Comparison of ENCODE assay signal across 18 cellular contexts in the genomic region with DNA sequence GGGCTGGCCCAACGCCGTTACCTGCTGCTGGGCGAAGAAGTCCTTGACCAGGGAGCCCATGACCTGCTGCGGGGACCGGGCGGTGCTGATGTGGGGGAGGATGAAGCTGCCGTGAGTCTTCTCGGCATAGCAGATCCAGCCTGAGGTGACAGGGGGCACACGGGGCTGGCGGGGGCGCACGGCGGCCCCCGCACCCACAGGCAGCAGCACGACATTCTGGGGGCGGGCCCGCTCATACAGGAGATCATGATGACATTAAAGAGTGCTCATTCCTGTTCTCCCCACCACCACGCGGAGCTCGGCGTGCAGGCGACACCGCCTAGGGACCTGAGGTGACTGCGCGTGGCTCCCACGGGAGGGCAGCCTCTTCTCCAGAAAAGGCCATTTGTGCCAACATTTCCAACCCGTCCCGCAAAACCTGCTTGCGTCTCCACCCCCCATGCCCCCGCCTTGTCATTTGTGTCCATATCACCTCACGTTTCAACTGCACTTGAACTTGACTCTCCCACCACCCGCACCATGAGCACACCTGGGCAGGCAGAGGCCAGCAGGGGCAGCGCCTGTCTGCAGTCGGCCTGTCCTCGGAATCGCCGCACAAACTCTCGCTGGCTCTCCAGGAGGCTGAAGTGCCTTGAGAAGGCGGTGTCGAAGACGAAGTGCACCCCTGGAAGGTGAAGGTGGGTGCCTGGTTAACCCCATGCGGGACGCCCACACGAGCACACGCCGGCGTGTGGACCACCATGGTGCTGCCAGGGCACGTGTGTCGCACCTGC. TPM values are rescaled to one million over a fixed set of nuclear protein-coding genes. Genes with fewer than 3 reads are reported as not detected.
DNase-seq lines count a peak whose midpoint lies in the region; ATAC-seq and TF ChIP-seq lines count a peak whose summit lies in the region.
"Had no signal": no experiment of that assay in that cellular context is flagged by ENCODE, and none has a peak within 500 bp of the region (broad histone marks: within the 10 kb centered on the region; RNA-seq: fewer than 3 reads in every experiment).

No MANE protein-coding gene starts in this region.

- no peak overlapping the region for H3K23ac ChIP-seq in H9 (ENCODE audit: insufficient read length, low read depth, low read length)

- H2AFZ ChIP-seq in H9 (ENCODE audit: low read length): no peak overlapping the region
- H2AFZ ChIP-seq: GM23248 had no signal

- DNase-seq in H9 (peak; percentile 27), caudate nucleus (lab: John Stamatoyannopoulos, UW) (peak in 46 of 61 donors; percentile 34 to 94 (median 71)), nucleus accumbens (lab: John Stamatoyannopoulos, UW) (peak in 31 of 56 donors; percentile 16 to 87 (median 59)), left colon (no peak)
- no peak for DNase-seq in stimulated activated naive CD4-positive, alpha-beta T cell treated with Interleukin-2 at 50 U/mL for 16 hours (lab: John Stamatoyannopoulos, UW)
- DNase-seq: CD4-positive, CD25-positive, alpha-beta regulatory T cell; COR-L47; GM23248; KBM-7; MV-4-11; NCI-H1417 treated with DMSO at 0.1 percent for 48 hours; NCI-H187 treated with DMSO at 0.1 percent for 48 hours; NCI-H226; NCI-H524; PC-3 had no signal

- peaks cover 4 to 9% of the 10 kb centered on the region in 2 experiments for H3K4me1 Mint-ChIP-seq in H9

- no peak overlapping the region for H4K5ac ChIP-seq in H9 (ENCODE audit: insufficient read length, low read depth, low read length)

- H2BK5ac ChIP-seq in H9 (ENCODE audit: insufficient read length, low read length): no peak overlapping the region

- no peak overlapping the region for H3K56ac ChIP-seq in H9 (ENCODE audit: insufficient read length, low read depth, low read length)

- no peaks in the 10 kb centered on the region for H3K27me3 Mint-ChIP-seq in H9 (ENCODE audit: low read depth)
- H3K27me3 Mint-ChIP-seq: CD4-positive, CD25-positive, alpha-beta regulatory T cell had no signal

- H3K14ac ChIP-seq in H9 (ENCODE audit: insufficient read depth, low read length): no peak overlapping the region

- no peak overlapping the region for H2BK20ac ChIP-seq in H9 (ENCODE audit: low read depth, low read length, poor library complexity, severe bottlenecking)

- no peak for TF ChIP-seq CTCF in H9 (conservative IDR thresholded peaks at IDR 0.05)

- H3K27ac ChIP-seq in BLaER1: peak overlapping the region; percentile 26; the same call in 1 of the 2 replicates
- no peak overlapping the region for H3K27ac ChIP-seq in H9 (ENCODE audit: insufficient read length, low read depth, low read length)
- no peak overlapping the region for H3K27ac ChIP-seq in caudate nucleus (ENCODE audit: low read depth, low read length)
- H3K27ac ChIP-seq: GM23248, SJSA1 had no signal

- no peak overlapping the region for H2BK15ac ChIP-seq in H9 (ENCODE audit: low read depth, low read length)

- intact Hi-C loops in left colon (cut with DNase I, micrococcal nuclease): no loop called here

- peaks cover 66% of the 10 kb centered on the region for H4K20me1 ChIP-seq in BLaER1
- H4K20me1 ChIP-seq in H9 (ENCODE audit: control insufficient read depth, insufficient read depth, insufficient read length): no peaks in the 10 kb centered on the region

- H3K36me3 ChIP-seq in BLaER1: peaks cover 78% of the 10 kb centered on the region

- ATAC-seq in left colon (no peak), HG02973 (IDR thresholded peaks at IDR 0.05; ENCODE audit: unreplicated experiment) (no peak)
- ATAC-seq: PC-3 had no signal

- no peak overlapping the region for H2BK120ac ChIP-seq in H9 (ENCODE audit: low read depth, low read length, poor library complexity, severe bottlenecking)

- H3K9ac ChIP-seq in BLaER1 (peak overlapping the region; percentile 87), H9 (ENCODE audit: extremely low read depth, insufficient read length, low read length) (no peak overlapping the region)
- H3K9ac ChIP-seq: GM23248 had no signal

- H3K79me2 ChIP-seq in H9 (ENCODE audit: insufficient read depth, low read length): no peaks in the 10 kb centered on the region

- H3K23me2 ChIP-seq in H9 (ENCODE audit: insufficient read length, low read depth, low read length, poor library complexity, severe bottlenecking): no peaks in the 10 kb centered on the region

- H3K36me3 Mint-ChIP-seq in H9 (ENCODE audit: insufficient read depth in 1 of 3, low read depth in 3 of 3): peaks cover 5 to 36% (median 28%) of the 10 kb centered on the region in 3 experiments; a peak in 6 of 7 replicates

- H2BK12ac ChIP-seq in H9 (ENCODE audit: insufficient read length, low read depth, low read length): no peak overlapping the region

- H3K4me3 ChIP-seq in BLaER1: peak overlapping the region; percentile 67; the same call in 1 of the 2 replicates
- H3K4me3 ChIP-seq: GM23248, SJSA1 had no signal

- peak overlapping the region; percentile 99 for H3K4me2 ChIP-seq in BLaER1
- H3K4me2 ChIP-seq in H9 (ENCODE audit: insufficient read depth, insufficient read length, low read length): no peak overlapping the region

- H3K4me1 ChIP-seq in BLaER1: peaks cover 87% of the 10 kb centered on the region
- no peaks in the 10 kb centered on the region for H3K4me1 ChIP-seq in H9 (ENCODE audit: insufficient read depth, low read length)
- H3K4me1 ChIP-seq: SJSA1 had no signal

- H3K27me3 ChIP-seq in BLaER1: no peaks in the 10 kb centered on the region
- no peaks in the 10 kb centered on the region for H3K27me3 ChIP-seq in H9 (ENCODE audit: insufficient read depth, low read length)
- H3K27me3 ChIP-seq: SJSA1 had no signal

- H3K9me3 ChIP-seq in BLaER1 (no peaks in the 10 kb centered on the region), H9 (ENCODE audit: control insufficient read depth, low read depth, low read length) (no peaks in the 10 kb centered on the region)
- H3K9me3 ChIP-seq: SJSA1 had no signal

- no peak overlapping the region for H2AK5ac ChIP-seq in H9 (ENCODE audit: insufficient read length, low read length)

- H3K4me3 Mint-ChIP-seq in H9: no peak overlapping the region; a peak in 1 of 5 replicates
- H3K4me3 Mint-ChIP-seq: CD4-positive, CD25-positive, alpha-beta regulatory T cell had no signal

- no peak overlapping the region for H3K18ac ChIP-seq in H9 (ENCODE audit: insufficient read length, low read depth, low read length)

- H3K27ac Mint-ChIP-seq in H9: no peak overlapping the region
- H3K27ac Mint-ChIP-seq: CD4-positive, CD25-positive, alpha-beta regulatory T cell had no signal

- no peak overlapping the region for H3K4ac ChIP-seq in H9 (ENCODE audit: low read depth, low read length)

- no peak overlapping the region for H4K91ac ChIP-seq in H9 (ENCODE audit: insufficient read length, low read depth, low read length)

- WGBS in H9 (ENCODE audit: extremely low coverage, insufficient read length, low lambda C conversion rate): no CpG with 5 or more reads among the region's 49 CpGs

- no peaks in the 10 kb centered on the region for H3K9me3 Mint-ChIP-seq in H9
- H3K9me3 Mint-ChIP-seq: CD4-positive, CD25-positive, alpha-beta regulatory T cell had no signal

- H3K79me1 ChIP-seq in H9 (ENCODE audit: insufficient read depth, low read depth, low read length, poor library complexity, severe bottlenecking): no peaks in the 10 kb centered on the region

- H3T11ph ChIP-seq in H9 (ENCODE audit: low read length): no peak overlapping the region

- H4K8ac ChIP-seq in H9 (replicated peaks; ENCODE audit: insufficient read length, low read depth, low read length): no peak overlapping the region

RNA-seq across cellular contexts. Expression of gene CIAO3, which starts 6.4 kb away (rescaled TPM):
- total RNA-seq in H9 (2021) (21.9 and 26.4 TPM in 2 replicates), left colon (10 to 100 TPM; 36.0 to 50.2 TPM)

RNA-seq across cellular contexts. Expression of gene HAGHL, which starts 7.5 kb away (rescaled TPM):
- total RNA-seq in H9 (2021): 21.3 and 25.2 TPM in 2 replicates
- total RNA-seq in left colon: 1 to 10 TPM; 2.0 to 3.3 TPM

RNA-seq across cellular contexts. Expression of gene CCDC78, which starts 8.2 kb away (rescaled TPM):
- total RNA-seq in H9 (2021) (12.1 TPM in 2 replicates), left colon (under 1 TPM; 0.75 to 0.95 TPM)

RNA-seq across cellular contexts. Expression of gene ANTKMT, which starts 13.4 kb away (rescaled TPM):
- total RNA-seq in H9 (2021) (31.5 and 34.8 TPM in 2 replicates), left colon (10 to 100 TPM; 47.2 to 48.6 TPM)

RNA-seq across cellular contexts. Expression of gene METRN, which starts 19.5 kb away (rescaled TPM):
- 26.2 and 28.9 TPM in 2 replicates for total RNA-seq in H9 (2021)
- total RNA-seq in left colon: 10 to 100 TPM; 21.7 to 37.8 TPM

Comparison
In these comparisons a context has a peak if more than half of its experiments do, and no peak if none do; other contexts are left out.
1. DNase-seq: peak in H9 (single experiment), caudate nucleus (46 of 61) and nucleus accumbens (31 of 56); none in left colon (0 of 2) and stimulated activated naive CD4-positive, alpha-beta T cell treated with Interleukin-2 at 50 U/mL for 16 hours (single experiment).